In the genomic region with DNA sequence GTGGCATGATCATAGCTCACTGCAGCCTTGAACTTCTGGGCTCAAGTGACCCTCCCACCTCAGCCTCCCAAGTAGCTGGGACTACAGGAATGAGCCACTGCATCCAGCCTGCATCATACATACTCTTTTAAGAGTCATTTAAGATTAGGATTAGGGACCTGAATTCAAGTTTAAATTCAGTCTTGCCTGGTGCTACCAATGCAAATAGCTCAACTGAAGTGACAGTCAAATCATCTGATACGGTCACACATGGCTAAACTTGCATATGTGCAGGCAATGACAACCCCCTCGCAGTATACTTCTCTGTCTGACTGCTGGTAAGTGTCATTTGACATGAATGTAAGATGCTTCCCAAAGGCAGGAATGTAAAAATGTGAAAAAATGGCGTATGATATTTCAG, we compare ENCODE assay signal across 12 cellular contexts. TPM values are rescaled to one million over a fixed set of nuclear protein-coding genes. Genes with fewer than 3 reads are reported as not detected.
DNase-seq lines count a peak whose midpoint lies in the region; ATAC-seq, FAIRE-seq and TF ChIP-seq lines count a peak whose summit lies in the region.
"Had no signal": no experiment of that assay in that cellular context is flagged by ENCODE, and none has a peak within 500 bp of the region (broad histone marks: within the 10 kb centered on the region; RNA-seq: fewer than 3 reads in every experiment).

No MANE protein-coding gene starts in this region.

- H3K9me3 ChIP-seq in prostate gland, result no peaks in the 10 kb centered on the region

- no peaks in the 10 kb centered on the region for H3K36me3 ChIP-seq in prostate gland

- no peaks in the 10 kb centered on the region for H3K4me1 ChIP-seq in prostate gland (replicated peaks)

- TF ChIP-seq CTCF in prostate gland (IDR thresholded peaks at IDR 0.05), result no peak

- H3K27ac Mint-ChIP-seq in effector memory CD8-positive, alpha-beta T cell, result no peak overlapping the region

- no peak overlapping the region for H3K27ac ChIP-seq in prostate gland

- no peak overlapping the region for H3K4me3 ChIP-seq in prostate gland

- no peak for FAIRE-seq in urothelium cell line (lab: Jason Lieb, UNC)
- FAIRE-seq: kidney had no signal

- H3K4me3 Mint-ChIP-seq in effector memory CD8-positive, alpha-beta T cell, result peak overlapping the region; percentile 18 to 20

- H3K27me3 ChIP-seq in prostate gland (replicated peaks; ENCODE audit: insufficient read depth), result no peaks in the 10 kb centered on the region

- DNase-seq in effector memory CD8-positive, alpha-beta T cell, result no peak
- no peak for DNase-seq in HCEC 1CT
- DNase-seq in activated gamma-delta T cell treated with Interleukin-2 at 50 U/mL for 16 hours, result no peak
- no peak for DNase-seq in prostate gland (ENCODE audit: low spot score)
- DNase-seq in urothelium cell line (ENCODE audit: low spot score), result no peak
- DNase-seq: activated CD8-positive, alpha-beta memory T cell treated with anti-CD3 and anti-CD28 coated beads, Interleukin-2, amount 50 U/mL, for 4 hours; DMS 273 treated with DMSO at 0.1 percent for 48 hours; kidney had no signal

- peaks cover 9 to 13% of the 10 kb centered on the region in 2 donors for H3K4me1 Mint-ChIP-seq in effector memory CD8-positive, alpha-beta T cell (ENCODE audit: low read depth in 2 of 2)

- ATAC-seq in GM18499 (IDR thresholded peaks at IDR 0.05; ENCODE audit: insufficient read depth, unreplicated experiment), result peak; percentile 28
- peak; percentile 41 for ATAC-seq in GM21390 (IDR thresholded peaks at IDR 0.05; ENCODE audit: unreplicated experiment)
- ATAC-seq in HG03139 (IDR thresholded peaks at IDR 0.05; ENCODE audit: unreplicated experiment), result peak; percentile 37
- peak; percentile 31 for ATAC-seq in effector memory CD8-positive, alpha-beta T cell (replicated peaks)

- H3K36me3 Mint-ChIP-seq in effector memory CD8-positive, alpha-beta T cell (ENCODE audit: insufficient read depth), result no peaks in the 10 kb centered on the region

- no peaks in the 10 kb centered on the region for H3K9me3 Mint-ChIP-seq in effector memory CD8-positive, alpha-beta T cell

- 85% methylated on average over 3 of the region's 3 CpGs for WGBS in prostate gland

- peaks cover 0 to 17% of the 10 kb centered on the region in 2 donors for H3K27me3 Mint-ChIP-seq in effector memory CD8-positive, alpha-beta T cell

- no peak for TF ChIP-seq POLR2A in prostate gland (IDR thresholded peaks at IDR 0.05)

- intact Hi-C loops in prostate gland (cut with DNase I), result no loop called here

RNA-seq across cellular contexts. Expression of gene TMEM131, which starts 31.8 kb away (rescaled TPM):
- total RNA-seq in prostate gland, result 10 to 100 TPM; 40.6 to 42.0 TPM

RNA-seq across cellular contexts. Expression of gene VWA3B, which starts 59.4 kb away (rescaled TPM):
- total RNA-seq in prostate gland, result 1 to 10 TPM in 1 of 2 donors, not detected in 1; 4.0 TPM
- total RNA-seq: HT-29 had no signal
